21 cellular contexts compared by ENCODE assay signal in genomic region chr20:3382836-3383235, GRCh38.
"Had no signal": no experiment of that assay in that cellular context is flagged by ENCODE, and none has a peak within 500 bp of the region (broad histone marks: within the 10 kb centered on the region; RNA-seq: fewer than 3 reads in every experiment).

No MANE protein-coding gene starts in this region.

- H3K27me3 Mint-ChIP-seq: activated CD4-positive, alpha-beta T cell treated with anti-CD3 and anti-CD28 coated beads for 36 hours; activated naive CD8-positive, alpha-beta T cell; stimulated activated memory B cell treated with anti-CD40 and anti-IgM and Interleukin-4, amounts not matched to agents 10 μg/mL and 1 μg/mL and 100 μg/mL, for 72 hours; stimulated activated naive CD8-positive, alpha-beta T cell treated with anti-CD3 and anti-CD28 coated beads, Interleukin-15, amount 100 ng/mL, for 72 hours had no signal

- H3K4me3 Mint-ChIP-seq: activated CD4-positive, alpha-beta T cell treated with anti-CD3 and anti-CD28 coated beads for 36 hours; activated naive CD8-positive, alpha-beta T cell; activated T-cell treated with anti-CD3 and anti-CD28 coated beads, Interleukin-2, amount 50 U/mL, for 72 hours; naive thymus-derived CD4-positive, alpha-beta T cell; stimulated activated memory B cell treated with anti-CD40 and anti-IgM and Interleukin-4, amounts not matched to agents 10 μg/mL and 1 μg/mL and 100 μg/mL, for 72 hours; stimulated activated naive CD8-positive, alpha-beta T cell treated with anti-CD3 and anti-CD28 coated beads, Interleukin-15, amount 100 ng/mL, for 72 hours had no signal

- DNase-seq: activated CD4-positive, alpha-beta T cell treated with anti-CD3 and anti-CD28 coated beads for 36 hours; activated CD4-positive, CD25-positive, alpha-beta regulatory T cell; activated effector memory CD4-positive, alpha-beta T cell treated with Interleukin-2 at 50 U/mL for 16 hours; activated naive CD4-positive, alpha-beta T cell treated with Interleukin-2 at 50 U/mL for 16 hours; activated T-cell treated with anti-CD3 and anti-CD28 coated beads for 4 hours; activated T-cell treated with anti-CD3 and anti-CD28 coated beads, Interleukin-2, amount 50 U/mL, for 72 hours; anterior cingulate cortex; foreskin keratinocyte; left cardiac atrium; left ventricle myocardium superior; naive thymus-derived CD4-positive, alpha-beta T cell; nucleus accumbens; pancreas; psoas muscle; sigmoid colon; small intestine; stimulated activated CD4-positive, alpha-beta T cell treated with anti-CD3 and anti-CD28 coated beads, Interleukin-4, amount 100 ng/mL, for 24 hours; stimulated activated naive CD8-positive, alpha-beta T cell treated with anti-CD3 and anti-CD28 coated beads, Interleukin-15, amount 100 ng/mL, for 72 hours; T-helper 1 cell had no signal

- ATAC-seq: activated CD4-positive, alpha-beta T cell treated with anti-CD3 and anti-CD28 coated beads for 36 hours; activated T-cell treated with anti-CD3 and anti-CD28 coated beads, Interleukin-2, amount 50 U/mL, for 72 hours; foreskin keratinocyte; left cardiac atrium; left ventricle myocardium superior; naive thymus-derived CD4-positive, alpha-beta T cell; pancreas; psoas muscle; stimulated activated memory B cell treated with anti-CD40 and anti-IgM and Interleukin-4, amounts not matched to agents 10 μg/mL and 1 μg/mL and 100 μg/mL, for 72 hours; stimulated activated naive CD8-positive, alpha-beta T cell treated with anti-CD3 and anti-CD28 coated beads, Interleukin-15, amount 100 ng/mL, for 72 hours had no signal

- H3K9me3 Mint-ChIP-seq: stimulated activated memory B cell treated with anti-CD40 and anti-IgM and Interleukin-4, amounts not matched to agents 10 μg/mL and 1 μg/mL and 100 μg/mL, for 72 hours had no signal

- H3K4me1 Mint-ChIP-seq: stimulated activated memory B cell treated with anti-CD40 and anti-IgM and Interleukin-4, amounts not matched to agents 10 μg/mL and 1 μg/mL and 100 μg/mL, for 72 hours had no signal

- H3K27ac Mint-ChIP-seq: activated naive CD8-positive, alpha-beta T cell; naive thymus-derived CD4-positive, alpha-beta T cell; stimulated activated memory B cell treated with anti-CD40 and anti-IgM and Interleukin-4, amounts not matched to agents 10 μg/mL and 1 μg/mL and 100 μg/mL, for 72 hours had no signal
